Comparison of ENCODE assay signal across 10 cellular contexts in genomic region chr17:34584805-34585416, GRCh38. TPM values are rescaled to one million over a fixed set of nuclear protein-coding genes. Genes with fewer than 3 reads are reported as not detected.
DNase-seq lines count a peak whose midpoint lies in the region; ATAC-seq and TF ChIP-seq lines count a peak whose summit lies in the region.
"Had no signal": no experiment of that assay in that cellular context is flagged by ENCODE, and none has a peak within 500 bp of the region (broad histone marks: within the 10 kb centered on the region; RNA-seq: fewer than 3 reads in every experiment).

No MANE protein-coding gene starts in this region.

- TF ChIP-seq POLR2A in tibial nerve (IDR thresholded peaks at IDR 0.05): no peak

- H3K9me3 Mint-ChIP-seq in brain: peaks cover 0 to 2% (median 0%) of the 10 kb centered on the region in 5 experiments
- no peaks in the 10 kb centered on the region for H3K9me3 Mint-ChIP-seq in neural progenitor cell
- H3K9me3 Mint-ChIP-seq: natural killer cell had no signal

- no peak overlapping the region for H3K4me2 ChIP-seq in neural progenitor cell

- H3K4me3 ChIP-seq in neural progenitor cell (no peak overlapping the region), tibial nerve (no peak overlapping the region)
- H3K4me3 ChIP-seq: SK-N-MC had no signal

- H3K9me3 ChIP-seq in neural progenitor cell (ENCODE audit: low read depth) (no peaks in the 10 kb centered on the region), tibial nerve (no peaks in the 10 kb centered on the region)

- DNase-seq in DMS53 (lab: John Stamatoyannopoulos, UW): peak; percentile 8
- DNase-seq in DMS53 treated with DMSO at 0.1 percent for 48 hours (lab: John Stamatoyannopoulos, UW; ENCODE audit: unreplicated experiment): no peak
- peak; percentile 8 for DNase-seq in NCI-H1105 (lab: John Stamatoyannopoulos, UW)
- peak; percentile 29 for DNase-seq in neural progenitor cell (ENCODE audit: low spot score)
- DNase-seq in tibial nerve (ENCODE audit: low spot score in 2 of 2): no peak
- no peak for DNase-seq in NCI-H146 treated with DMSO at 0.1 percent for 48 hours (lab: John Stamatoyannopoulos, UW; ENCODE audit: unreplicated experiment)
- DNase-seq: natural killer cell had no signal

- 33 to 34% methylated on average over 12 of the region's 12 CpGs for WGBS in tibial nerve, 2 donors

- H3K79me2 ChIP-seq in neural progenitor cell (ENCODE audit: low read depth): no peaks in the 10 kb centered on the region

- H3K4me1 Mint-ChIP-seq in brain (peaks cover 46% of the 10 kb centered on the region), neural progenitor cell (peaks cover 15% of the 10 kb centered on the region)
- H3K4me1 Mint-ChIP-seq: natural killer cell had no signal

- peak overlapping the region in 1 of 5 experiments; percentile 85 for H3K27ac Mint-ChIP-seq in brain
- no peak overlapping the region for H3K27ac Mint-ChIP-seq in neural progenitor cell
- H3K27ac Mint-ChIP-seq: natural killer cell had no signal

- H3K9ac ChIP-seq in neural progenitor cell: no peak overlapping the region

- peaks cover 7% of the 10 kb centered on the region for H3F3A ChIP-seq in neural progenitor cell (ENCODE audit: low read depth)

- H3K27me3 Mint-ChIP-seq in brain (peaks cover 64% of the 10 kb centered on the region), neural progenitor cell (ENCODE audit: insufficient read depth, low read depth) (peaks cover 72% of the 10 kb centered on the region)

- TF ChIP-seq CTCF in brain (conservative IDR thresholded peaks at IDR 0.05): peak; percentile 53 to 54
- peak; percentile 25 for TF ChIP-seq CTCF in neural progenitor cell (IDR thresholded peaks at IDR 0.05)
- no peak for TF ChIP-seq CTCF in tibial nerve (IDR thresholded peaks at IDR 0.05)

- H4K20me1 ChIP-seq in neural progenitor cell (ENCODE audit: low read depth): peaks cover 45% of the 10 kb centered on the region

- H3K36me3 ChIP-seq in neural progenitor cell: no peaks in the 10 kb centered on the region
- H3K36me3 ChIP-seq in tibial nerve: no peaks in the 10 kb centered on the region

- no peak overlapping the region for H3K27ac ChIP-seq in neural progenitor cell
- H3K27ac ChIP-seq in tibial nerve: no peak overlapping the region
- H3K27ac ChIP-seq: SK-N-MC had no signal

- no peak for TF ChIP-seq EP300 in tibial nerve (IDR thresholded peaks at IDR 0.05)

- H3K36me3 Mint-ChIP-seq in brain (no peaks in the 10 kb centered on the region), neural progenitor cell (no peaks in the 10 kb centered on the region)
- H3K36me3 Mint-ChIP-seq: natural killer cell had no signal

- H3K27me3 ChIP-seq in neural progenitor cell: peaks cover 100% of the 10 kb centered on the region
- H3K27me3 ChIP-seq in tibial nerve: peaks cover 0 to 79% of the 10 kb centered on the region in 2 donors

- no peak overlapping the region for H2AFZ ChIP-seq in neural progenitor cell (replicated peaks)

- peak overlapping the region in 4 of 5 experiments; percentile 6 to 51 (median 38) for H3K4me3 Mint-ChIP-seq in brain
- no peak overlapping the region for H3K4me3 Mint-ChIP-seq in neural progenitor cell
- H3K4me3 Mint-ChIP-seq: natural killer cell had no signal

- H3K4me1 ChIP-seq in neural progenitor cell: peaks cover 21% of the 10 kb centered on the region
- peaks cover 0 to 25% (median 20%) of the 10 kb centered on the region in 4 donors for H3K4me1 ChIP-seq in tibial nerve

- no peak for ATAC-seq in GM18867 (IDR thresholded peaks at IDR 0.05; ENCODE audit: unreplicated experiment)

RNA-seq across cellular contexts. Expression of gene TMEM132E, which starts 5.5 kb away (rescaled TPM):
- 5.6 TPM for polyA plus RNA-seq in brain (ENCODE audit: insufficient read depth, low read depth, low replicate concordance)
- total RNA-seq in neural progenitor cell (ENCODE audit: low replicate concordance): 0.21 and 0.43 TPM in 2 replicates
- under 1 TPM in 2 of 4 donors, not detected in 2; 0.42 to 0.59 TPM for total RNA-seq in tibial nerve

Comparison
In these comparisons a context has a peak if more than half of its experiments do, and no peak if none do; other contexts are left out.
1. DNase-seq: peak in DMS53 (single experiment), NCI-H1105 (single experiment) and neural progenitor cell (single experiment); none in DMS53 treated with DMSO at 0.1 percent for 48 hours (single experiment), tibial nerve (0 of 2) and NCI-H146 treated with DMSO at 0.1 percent for 48 hours (single experiment).
2. CTCF ChIP-seq: peak in brain (2 of 2) and neural progenitor cell (single experiment); none in tibial nerve (0 of 5).